Comparison of ENCODE assay signal across 20 cellular contexts in the genomic region with DNA sequence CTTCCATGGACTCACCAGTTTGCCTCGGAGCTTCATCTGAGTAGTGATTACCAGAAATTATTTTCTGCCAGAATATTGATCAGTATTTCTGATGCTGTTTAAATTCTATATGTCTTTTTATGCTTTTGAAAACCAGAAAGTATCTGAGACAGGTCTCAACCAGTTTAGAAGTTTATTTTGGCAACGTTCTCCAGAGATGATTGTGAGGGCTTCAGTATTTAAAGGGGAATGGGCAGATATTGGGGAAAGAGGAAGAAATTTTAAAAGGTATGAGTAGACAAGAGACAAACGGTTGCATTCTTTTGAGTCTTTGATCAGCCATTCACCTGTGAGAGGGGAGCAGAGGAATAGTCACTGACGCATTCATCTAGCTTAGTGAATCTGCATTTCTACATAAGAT. TPM values are rescaled to one million over a fixed set of nuclear protein-coding genes. Genes with fewer than 3 reads are reported as not detected.
DNase-seq lines count a peak whose midpoint lies in the region; ATAC-seq and TF ChIP-seq lines count a peak whose summit lies in the region.
"Had no signal": no experiment of that assay in that cellular context is flagged by ENCODE, and none has a peak within 500 bp of the region (broad histone marks: within the 10 kb centered on the region; RNA-seq: fewer than 3 reads in every experiment).

No MANE protein-coding gene starts in this region.

- H3K27me3 Mint-ChIP-seq in MCF 10A (ENCODE audit: insufficient read depth, unreplicated experiment) (no peaks in the 10 kb centered on the region), progenitor cell of endocrine pancreas (no peaks in the 10 kb centered on the region)
- no peaks in the 10 kb centered on the region for H3K27me3 Mint-ChIP-seq in activated CD4-positive, alpha-beta memory T cell treated with anti-CD3 and anti-CD28 coated beads for 36 hours

- H3K27ac ChIP-seq in RWPE2 (ENCODE audit: poor library complexity, severe bottlenecking), result peak overlapping the region; percentile 81
- peak overlapping the region; percentile 90 for H3K27ac ChIP-seq in epithelial cell of prostate
- H3K27ac ChIP-seq in ascending aorta, result no peak overlapping the region

- H3K4me1 Mint-ChIP-seq in MCF 10A (ENCODE audit: insufficient read depth, unreplicated experiment) (peaks cover 16% of the 10 kb centered on the region), progenitor cell of endocrine pancreas (ENCODE audit: low read depth) (peaks cover 20% of the 10 kb centered on the region)
- no peaks in the 10 kb centered on the region for H3K4me1 Mint-ChIP-seq in activated CD4-positive, alpha-beta memory T cell treated with anti-CD3 and anti-CD28 coated beads for 36 hours (ENCODE audit: low read depth)

- CTCF ChIA-PET in MCF 10A (lab: Yijun Ruan, JAX), result interaction anchor here (0.7 to 2.3 kb wide), 8 partner anchors 10 to 338 kb away, joined by 3 to 8 read pairs (median 4); no protein-coding TSS in a partner anchor
- CTCF ChIA-PET in activated CD4-positive, alpha-beta memory T cell treated with anti-CD3 and anti-CD28 coated beads for 36 hours (lab: Charles Lee), result interaction anchor here (1.2 kb wide), 1 partner anchor 9 kb away, joined by 3 read pairs; no protein-coding TSS in a partner anchor

- peak; percentile 59 for ATAC-seq in RWPE2 (ENCODE audit: low read depth)
- ATAC-seq: K562 had no signal

- H3K4me3 Mint-ChIP-seq in MCF 10A (ENCODE audit: unreplicated experiment) (peak overlapping the region; percentile 4), progenitor cell of endocrine pancreas (ENCODE audit: low read depth) (no peak overlapping the region)
- H3K4me3 Mint-ChIP-seq in activated CD4-positive, alpha-beta memory T cell treated with anti-CD3 and anti-CD28 coated beads for 36 hours, result no peak overlapping the region

- POLR2A ChIA-PET in MCF 10A (lab: Yijun Ruan, JAX), result interaction anchor here (0.6 to 1.8 kb wide), 8 partner anchors 8 to 145 kb away, joined by 3 to 6 read pairs (median 4); a partner anchor contains a TSS
- POLR2A ChIA-PET in activated CD4-positive, alpha-beta memory T cell treated with anti-CD3 and anti-CD28 coated beads for 36 hours (lab: Charles Lee), result no interaction called here

- H3K27me3 ChIP-seq in RWPE2 (ENCODE audit: insufficient read depth, poor library complexity, severe bottlenecking), result no peaks in the 10 kb centered on the region
- H3K27me3 ChIP-seq in ascending aorta, result no peaks in the 10 kb centered on the region

- H3K27ac Mint-ChIP-seq in MCF 10A (ENCODE audit: low read depth, unreplicated experiment), result peak overlapping the region; percentile 58
- peak overlapping the region; percentile 76 for H3K27ac Mint-ChIP-seq in progenitor cell of endocrine pancreas
- H3K27ac Mint-ChIP-seq in activated CD4-positive, alpha-beta memory T cell treated with anti-CD3 and anti-CD28 coated beads for 36 hours, result no peak overlapping the region

- DNase-seq in RWPE2 (ENCODE audit: low spot score) (no peak), MCF 10A (ENCODE audit: unreplicated experiment) (peak; percentile 16), epithelial cell of prostate (ENCODE audit: low read depth, low spot score) (no peak), progenitor cell of endocrine pancreas (ENCODE audit: low spot score, unreplicated experiment) (no peak), ascending aorta (ENCODE audit: low spot score in 2 of 2) (no peak), GM19240 (ENCODE audit: insufficient read length, low spot score) (no peak)
- DNase-seq in activated CD4-positive, alpha-beta memory T cell treated with anti-CD3 and anti-CD28 coated beads for 36 hours, result no peak
- DNase-seq in activated CD4-positive, alpha-beta T cell treated with anti-CD3 and anti-CD28 coated beads for 48 hours, result no peak
- DNase-seq: C1 segment of cervical spinal cord; COR-L47; GF-D8; NCI-H1105 treated with DMSO at 0.1 percent for 48 hours; NCI-H1694; NCI-H2081 treated with DMSO at 0.1 percent for 48 hours; NCI-H446 treated with DMSO at 0.1 percent for 48 hours; NK-92 treated with Interleukin-12 subunit alpha and Interleukin-12 subunit beta, amount 100 ng/mL, for 24 hours; SHP77; SK-N-SH had no signal

- H3K4me1 ChIP-seq in RWPE2 (ENCODE audit: insufficient read depth, poor library complexity, severe bottlenecking) (peaks cover 40% of the 10 kb centered on the region), ascending aorta (no peaks in the 10 kb centered on the region)

- H3K4me3 ChIP-seq in RWPE2 (ENCODE audit: severe bottlenecking), result no peak overlapping the region
- H3K4me3 ChIP-seq in ascending aorta, result no peak overlapping the region
- H3K4me3 ChIP-seq: K562 had no signal

- TF ChIP-seq CTCF in RWPE2 (IDR thresholded peaks at IDR 0.05; ENCODE audit: poor library complexity, severe bottlenecking) (no peak), MCF 10A (IDR thresholded peaks at IDR 0.05; ENCODE audit: unreplicated experiment) (no peak), progenitor cell of endocrine pancreas (IDR thresholded peaks at IDR 0.05; ENCODE audit: unreplicated experiment) (no peak), ascending aorta (IDR thresholded peaks at IDR 0.05) (no peak)

- intact Hi-C loops in MCF 10A (cut with micrococcal nuclease), result no loop called here
- intact Hi-C loops in ascending aorta (cut with DNase I), result no loop called here
- intact Hi-C loops in activated CD4-positive, alpha-beta memory T cell treated with anti-CD3 and anti-CD28 coated beads for 36 hours (cut with micrococcal nuclease), result no loop called here

- BruUV-seq in MCF 10A (replicated peaks; lab: Mats Ljungman, UMichigan), result no TSS peak

- H3K36me3 ChIP-seq in RWPE2 (ENCODE audit: low read depth) (peaks cover 69% of the 10 kb centered on the region), ascending aorta (peaks cover 28 to 57% of the 10 kb centered on the region in 2 donors)

- H3K36me3 Mint-ChIP-seq in MCF 10A (ENCODE audit: insufficient read depth, unreplicated experiment) (peaks cover 43% of the 10 kb centered on the region), progenitor cell of endocrine pancreas (ENCODE audit: insufficient read depth) (peaks cover 27% of the 10 kb centered on the region)
- H3K36me3 Mint-ChIP-seq in activated CD4-positive, alpha-beta memory T cell treated with anti-CD3 and anti-CD28 coated beads for 36 hours, result peaks cover 36% of the 10 kb centered on the region

- H3K9me3 Mint-ChIP-seq in MCF 10A (ENCODE audit: unreplicated experiment), result no peaks in the 10 kb centered on the region
- peaks cover 14% of the 10 kb centered on the region for H3K9me3 Mint-ChIP-seq in progenitor cell of endocrine pancreas (ENCODE audit: low read depth)
- H3K9me3 Mint-ChIP-seq in activated CD4-positive, alpha-beta memory T cell treated with anti-CD3 and anti-CD28 coated beads for 36 hours, result peaks cover 6% of the 10 kb centered on the region

- H3K9me3 ChIP-seq in RWPE2 (ENCODE audit: severe bottlenecking) (peaks cover 6% of the 10 kb centered on the region), ascending aorta (peaks cover 8% of the 10 kb centered on the region in 2 donors)

RNA-seq across cellular contexts. Expression of a gene that starts 44.4 kb away (rescaled TPM):
- 0.20 and 0.44 TPM in 2 replicates for total RNA-seq in MCF 10A (2022)
- 0.91 and 1.5 TPM in 2 replicates for total RNA-seq in progenitor cell of endocrine pancreas
- not detected for total RNA-seq in ascending aorta
- total RNA-seq in activated CD4-positive, alpha-beta memory T cell treated with anti-CD3 and anti-CD28 coated beads for 36 hours, result under 1 TPM; 0.15 to 0.33 TPM
- total RNA-seq: H1 had no signal

RNA-seq across cellular contexts. Expression of a gene that starts 47.7 kb away (rescaled TPM):
- total RNA-seq in MCF 10A (2022) (55.6 and 58.8 TPM in 2 replicates), progenitor cell of endocrine pancreas (65.3 and 66.4 TPM in 2 replicates), ascending aorta (70.0 TPM)
- total RNA-seq in activated CD4-positive, alpha-beta memory T cell treated with anti-CD3 and anti-CD28 coated beads for 36 hours, result 10 to 100 TPM; 56.6 to 56.8 TPM

Comparison
In these comparisons a context has a peak if more than half of its experiments do, and no peak if none do; other contexts are left out.
1. H3K27ac ChIP-seq: peak in RWPE2 (single experiment) and epithelial cell of prostate (single experiment); none in ascending aorta (0 of 2).